8 cellular contexts compared by ENCODE assay signal in genomic region chr6:52995913-52996685, GRCh38. TPM values are rescaled to one million over a fixed set of nuclear protein-coding genes. Genes with fewer than 3 reads are reported as not detected.
A peak's percentile ranks its signal among the peaks of the same experiment; 100 is the strongest.
DNase-seq lines count a peak whose midpoint lies in the region; ATAC-seq lines count a peak whose summit lies in the region.

No MANE protein-coding gene starts in this region.

- no peaks in the 10 kb centered on the region for H3K4me1 ChIP-seq in NT2/D1 (ENCODE audit: insufficient read depth, insufficient read length)

- peaks cover 30% of the 10 kb centered on the region for H3K4me1 Mint-ChIP-seq in activated T-helper 2 cell treated with anti-CD3 and anti-CD28 coated beads, Interferon-gamma antibody, Interleukin-2, Interleukin-4, amounts not matched to agents 10 μg/mL and 5 μg/mL and 100 μg/mL, durations not matched to agents 14 hours and 24 hours and 36 hours (ENCODE audit: low read depth)

- H3K9ac ChIP-seq in NT2/D1 (ENCODE audit: insufficient read length, low read depth): no peak overlapping the region

- H3K4me3 Mint-ChIP-seq in activated T-helper 2 cell treated with anti-CD3 and anti-CD28 coated beads, Interferon-gamma antibody, Interleukin-2, Interleukin-4, amounts not matched to agents 10 μg/mL and 5 μg/mL and 100 μg/mL, durations not matched to agents 14 hours and 24 hours and 36 hours (ENCODE audit: low read depth): peak overlapping the region; percentile 90

- no peaks in the 10 kb centered on the region for H3K9me3 Mint-ChIP-seq in activated T-helper 2 cell treated with anti-CD3 and anti-CD28 coated beads, Interferon-gamma antibody, Interleukin-2, Interleukin-4, amounts not matched to agents 10 μg/mL and 5 μg/mL and 100 μg/mL, durations not matched to agents 14 hours and 24 hours and 36 hours

- peaks cover 8% of the 10 kb centered on the region for H3K27me3 Mint-ChIP-seq in activated T-helper 2 cell treated with anti-CD3 and anti-CD28 coated beads, Interferon-gamma antibody, Interleukin-2, Interleukin-4, amounts not matched to agents 10 μg/mL and 5 μg/mL and 100 μg/mL, durations not matched to agents 14 hours and 24 hours and 36 hours (ENCODE audit: low read depth)

- ATAC-seq in GM18873 (IDR thresholded peaks at IDR 0.05; ENCODE audit: low FRiP score, unreplicated experiment): no peak

- intact Hi-C loops in activated T-helper 2 cell treated with anti-CD3 and anti-CD28 coated beads, Interferon-gamma antibody, Interleukin-2, Interleukin-4, amounts not matched to agents 10 μg/mL and 5 μg/mL and 100 μg/mL, durations not matched to agents 14 hours and 24 hours and 36 hours (cut with micrococcal nuclease): loop anchor here (1.0 to 10.0 kb wide), 11 partner anchors 12 to 771 kb away; partner anchors contain the start of genes EFHC1 and GCLC

- peaks cover 33% of the 10 kb centered on the region for H3K36me3 Mint-ChIP-seq in activated T-helper 2 cell treated with anti-CD3 and anti-CD28 coated beads, Interferon-gamma antibody, Interleukin-2, Interleukin-4, amounts not matched to agents 10 μg/mL and 5 μg/mL and 100 μg/mL, durations not matched to agents 14 hours and 24 hours and 36 hours (ENCODE audit: low read depth)

- peak overlapping the region; percentile 90 for H3K27ac Mint-ChIP-seq in activated T-helper 2 cell treated with anti-CD3 and anti-CD28 coated beads, Interferon-gamma antibody, Interleukin-2, Interleukin-4, amounts not matched to agents 10 μg/mL and 5 μg/mL and 100 μg/mL, durations not matched to agents 14 hours and 24 hours and 36 hours

- H3K27me3 ChIP-seq in NT2/D1 (ENCODE audit: insufficient read depth, insufficient read length): no peaks in the 10 kb centered on the region

- H3K36me3 ChIP-seq in NT2/D1 (ENCODE audit: insufficient read depth, insufficient read length, low read length): peaks cover 3% of the 10 kb centered on the region

- no peaks in the 10 kb centered on the region for H3K9me3 ChIP-seq in NT2/D1 (ENCODE audit: insufficient read depth, low read length)

- DNase-seq in activated gamma-delta T cell treated with Interleukin-2 at 50 U/mL for 16 hours (peak; percentile 9), activated gamma-delta T cell (lab: John Stamatoyannopoulos, UW) (no peak), NT2/D1 (ENCODE audit: low read depth, low spot score) (peak; percentile 35), foreskin melanocyte (peak; percentile 77), pons (ENCODE audit: low spot score) (peak; percentile 82), HuH-7.5 (ENCODE audit: low spot score) (no peak)
- DNase-seq in activated T-helper 2 cell treated with anti-CD3 and anti-CD28 coated beads, Interferon-gamma antibody, Interleukin-2, Interleukin-4, amounts not matched to agents 10 μg/mL and 5 μg/mL and 100 μg/mL, durations not matched to agents 14 hours and 24 hours and 36 hours (ENCODE audit: low spot score): peak; percentile 23

- peak overlapping the region; percentile 11 for H3K4me3 ChIP-seq in NT2/D1 (ENCODE audit: insufficient read length, low read depth)

RNA-seq across cellular contexts. Expression of gene GSTA4, which starts 1.0 kb away (rescaled TPM):
- 69.7 and 70.2 TPM in 2 replicates for total RNA-seq in activated T-helper 2 cell treated with anti-CD3 and anti-CD28 coated beads, Interferon-gamma antibody, Interleukin-2, Interleukin-4, amounts not matched to agents 10 μg/mL and 5 μg/mL and 100 μg/mL, durations not matched to agents 14 hours and 24 hours and 36 hours

Comparison
In these comparisons a context has a peak if more than half of its experiments do, and no peak if none do; other contexts are left out.
1. DNase-seq: peak in activated gamma-delta T cell treated with Interleukin-2 at 50 U/mL for 16 hours (single experiment), NT2/D1 (single experiment), activated T-helper 2 cell treated with anti-CD3 and anti-CD28 coated beads, Interferon-gamma antibody, Interleukin-2, Interleukin-4, amounts not matched to agents 10 μg/mL and 5 μg/mL and 100 μg/mL, durations not matched to agents 14 hours and 24 hours and 36 hours (single experiment), foreskin melanocyte (single experiment) and pons (single experiment); none in activated gamma-delta T cell (single experiment) and HuH-7.5 (single experiment).